In the genomic region with DNA sequence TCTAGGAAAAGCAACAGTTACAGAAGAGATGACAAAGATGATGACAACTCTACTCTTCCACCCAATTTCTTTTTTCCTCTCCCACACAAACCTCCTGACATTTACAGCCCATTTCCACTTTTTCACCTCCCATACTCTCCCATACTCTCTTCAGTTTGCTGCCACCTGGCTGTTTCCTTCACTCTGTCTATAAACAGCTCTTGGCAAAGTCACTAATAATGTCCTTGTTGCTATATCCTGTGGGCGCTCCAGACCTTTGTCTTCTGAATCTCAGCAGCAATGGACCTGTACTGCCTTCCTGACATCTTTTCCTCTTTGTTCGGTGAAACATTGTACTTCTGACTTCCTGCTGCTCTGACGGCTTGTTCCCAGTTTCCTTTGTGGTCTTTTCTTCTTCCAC, we compare ENCODE assay signal across 21 cellular contexts.
DNase-seq lines count a peak whose midpoint lies in the region; TF ChIP-seq lines count a peak whose summit lies in the region.
"Had no signal": no experiment of that assay in that cellular context is flagged by ENCODE, and none has a peak within 500 bp of the region (broad histone marks: within the 10 kb centered on the region; RNA-seq: fewer than 3 reads in every experiment).

No MANE protein-coding gene starts in this region.

- H3K27ac Mint-ChIP-seq in HFFc6: no peak overlapping the region
- H3K27ac Mint-ChIP-seq in T-helper 2 cell treated with Interferon-gamma antibody and Interleukin-4, amounts not matched to agents 5 μg/mL and 100 μg/mL, for 36 hours: no peak overlapping the region
- H3K27ac Mint-ChIP-seq: activated CD4-positive, alpha-beta T cell treated with anti-CD3 and anti-CD28 coated beads for 36 hours; naive thymus-derived CD8-positive, alpha-beta T cell; T-helper 17 cell had no signal

- H3K27me3 ChIP-seq in mesenchymal stem cell (ENCODE audit: control insufficient read depth in 1 of 2, insufficient read depth in 1 of 2, low read length in 2 of 2): no peaks in the 10 kb centered on the region
- H3K27me3 ChIP-seq: esophagus squamous epithelium, upper lobe of right lung had no signal

- H2BK12ac ChIP-seq in mesenchymal stem cell (ENCODE audit: low read length in 2 of 2): no peak overlapping the region

- H4K91ac ChIP-seq in mesenchymal stem cell (ENCODE audit: low read length): no peak overlapping the region

- no peak overlapping the region for H2BK120ac ChIP-seq in mesenchymal stem cell (ENCODE audit: low read depth, low read length)

- no peak overlapping the region for H3K14ac ChIP-seq in mesenchymal stem cell (ENCODE audit: low read length in 2 of 2)

- DNase-seq in HFFc6 (no peak), SK-MEL-5 (ENCODE audit: low read depth, low spot score) (peak; percentile 2), epithelial cell of proximal tubule (ENCODE audit: low read depth) (no peak), mesenchymal stem cell (no peak), NCI-H2107 (lab: John Stamatoyannopoulos, UW) (no peak), dedifferentiated amniotic fluid mesenchymal stem cell (ENCODE audit: extremely low spot score) (no peak)
- DNase-seq in T-helper 2 cell treated with Interferon-gamma antibody and Interleukin-4, amounts not matched to agents 5 μg/mL and 100 μg/mL, for 36 hours (ENCODE audit: low spot score): no peak
- DNase-seq in activated CD4-positive, CD25-positive, alpha-beta regulatory T cell (lab: John Stamatoyannopoulos, UW): no peak
- DNase-seq: activated CD4-positive, alpha-beta T cell treated with anti-CD3 and anti-CD28 coated beads for 36 hours; activated CD8-positive, alpha-beta memory T cell treated with anti-CD3 and anti-CD28 coated beads, Interleukin-2, amount 50 U/mL, for 4 hours; activated gamma-delta T cell treated with Interleukin-2 at 50 U/mL for 16 hours; aorta; cortex of kidney; DMS79 treated with DMSO at 0.1 percent for 48 hours; esophagus squamous epithelium; KBM-7; naive thymus-derived CD8-positive, alpha-beta T cell; stimulated activated naive CD4-positive, alpha-beta T cell treated with Interleukin-2 at 50 U/mL for 16 hours; T-helper 17 cell; upper lobe of right lung had no signal

- H3K79me1 ChIP-seq in mesenchymal stem cell (replicated peaks; ENCODE audit: low read length, poor library complexity, severe bottlenecking): no peaks in the 10 kb centered on the region

- in situ Hi-C loops in SK-MEL-5 (cut with HindIII; ENCODE audit: low pct_unique_long_range_greater_than_20kb, low sequenced_read_pairs): no loop called here

- H4K8ac ChIP-seq in mesenchymal stem cell (ENCODE audit: low read length): no peak overlapping the region

- no peaks in the 10 kb centered on the region; the same call in 1 of the 2 replicates for H3K27me3 Mint-ChIP-seq in HFFc6 (ENCODE audit: insufficient read depth)
- no peaks in the 10 kb centered on the region for H3K27me3 Mint-ChIP-seq in T-helper 2 cell treated with Interferon-gamma antibody and Interleukin-4, amounts not matched to agents 5 μg/mL and 100 μg/mL, for 36 hours (ENCODE audit: low read depth)

- H2AFZ ChIP-seq in mesenchymal stem cell (ENCODE audit: low read depth, low read length): no peak overlapping the region

- no peak overlapping the region for H3K4ac ChIP-seq in mesenchymal stem cell (ENCODE audit: low read depth in 1 of 2, low read length in 2 of 2)

- no peak overlapping the region for H3K27ac ChIP-seq in mesenchymal stem cell (ENCODE audit: low read length, poor library complexity, severe bottlenecking)
- H3K27ac ChIP-seq: esophagus squamous epithelium, prostate gland, upper lobe of right lung had no signal

- no peak overlapping the region for H3K4me3 Mint-ChIP-seq in HFFc6
- H3K4me3 Mint-ChIP-seq in T-helper 2 cell treated with Interferon-gamma antibody and Interleukin-4, amounts not matched to agents 5 μg/mL and 100 μg/mL, for 36 hours: no peak overlapping the region
- H3K4me3 Mint-ChIP-seq: activated CD4-positive, alpha-beta T cell treated with anti-CD3 and anti-CD28 coated beads for 36 hours; naive thymus-derived CD8-positive, alpha-beta T cell; T-helper 17 cell had no signal

- peaks cover 17% of the 10 kb centered on the region for H3K4me1 Mint-ChIP-seq in HFFc6 (ENCODE audit: low read depth)
- H3K4me1 Mint-ChIP-seq in T-helper 2 cell treated with Interferon-gamma antibody and Interleukin-4, amounts not matched to agents 5 μg/mL and 100 μg/mL, for 36 hours (ENCODE audit: low read depth): no peaks in the 10 kb centered on the region
- H3K4me1 Mint-ChIP-seq: naive thymus-derived CD8-positive, alpha-beta T cell; T-helper 17 cell had no signal

- H3K4me1 ChIP-seq in mesenchymal stem cell (ENCODE audit: control insufficient read depth, insufficient read depth, low read depth, low read length): no peaks in the 10 kb centered on the region
- H3K4me1 ChIP-seq: prostate gland, upper lobe of right lung had no signal

- no peaks in the 10 kb centered on the region for H3K9me3 ChIP-seq in mesenchymal stem cell (ENCODE audit: control insufficient read depth, low read length)
- H3K9me3 ChIP-seq: esophagus squamous epithelium, prostate gland, upper lobe of right lung had no signal

- H3K9ac ChIP-seq in mesenchymal stem cell (ENCODE audit: low read length): no peak overlapping the region

- TF ChIP-seq CTCF in HFFc6 (IDR thresholded peaks at IDR 0.05): peak; percentile 34; the same call in 1 of the 2 replicates
- TF ChIP-seq CTCF in epithelial cell of proximal tubule (conservative IDR thresholded peaks at IDR 0.05; ENCODE audit: low read depth, low read length): peak; percentile 42

- H2AK5ac ChIP-seq in mesenchymal stem cell (ENCODE audit: low read length, severe bottlenecking): no peak overlapping the region

- no peaks in the 10 kb centered on the region for H3K9me3 Mint-ChIP-seq in HFFc6
- no peaks in the 10 kb centered on the region for H3K9me3 Mint-ChIP-seq in T-helper 2 cell treated with Interferon-gamma antibody and Interleukin-4, amounts not matched to agents 5 μg/mL and 100 μg/mL, for 36 hours
- H3K9me3 Mint-ChIP-seq: naive thymus-derived CD8-positive, alpha-beta T cell had no signal

- no peaks in the 10 kb centered on the region for H3K36me3 Mint-ChIP-seq in HFFc6 (ENCODE audit: low read depth)
- H3K36me3 Mint-ChIP-seq in T-helper 2 cell treated with Interferon-gamma antibody and Interleukin-4, amounts not matched to agents 5 μg/mL and 100 μg/mL, for 36 hours (ENCODE audit: low read depth): no peaks in the 10 kb centered on the region
- H3K36me3 Mint-ChIP-seq: naive thymus-derived CD8-positive, alpha-beta T cell had no signal

- H3K23ac ChIP-seq in mesenchymal stem cell (ENCODE audit: low read length in 2 of 2): no peak overlapping the region

- no peak overlapping the region for H2BK5ac ChIP-seq in mesenchymal stem cell (ENCODE audit: low read depth, low read length, poor library complexity, severe bottlenecking)

- WGBS in mesenchymal stem cell: 96% methylated on average over 3 of the region's 3 CpGs

- no peak overlapping the region for H2BK15ac ChIP-seq in mesenchymal stem cell (ENCODE audit: low read depth, poor library complexity, severe bottlenecking)

- H3K4me3 ChIP-seq in epithelial cell of proximal tubule (ENCODE audit: low read depth, low read length) (no peak overlapping the region), mesenchymal stem cell (ENCODE audit: insufficient read depth in 1 of 2, low read depth in 1 of 2, low read length in 2 of 2) (no peak overlapping the region)
- H3K4me3 ChIP-seq: esophagus squamous epithelium, prostate gland, upper lobe of right lung had no signal

- H3K36me3 ChIP-seq in mesenchymal stem cell (ENCODE audit: control insufficient read depth in 1 of 2, insufficient read depth in 2 of 2, low read depth in 1 of 2, low read length in 2 of 2): no peaks in the 10 kb centered on the region
- H3K36me3 ChIP-seq: esophagus squamous epithelium, prostate gland, upper lobe of right lung had no signal

- peak overlapping the region; percentile 17 for H3K4me2 ChIP-seq in mesenchymal stem cell (ENCODE audit: low read length, poor library complexity, severe bottlenecking)

- no peak overlapping the region for H3K18ac ChIP-seq in mesenchymal stem cell (ENCODE audit: low read depth in 1 of 2, low read length in 2 of 2)
